ENCODE assay signal across 9 cellular contexts in genomic region chr15:70348581-70349344, GRCh38.
A peak's percentile ranks its signal among the peaks of the same experiment; 100 is the strongest.
DNase-seq lines count a peak whose midpoint lies in the region; ATAC-seq and TF ChIP-seq lines count a peak whose summit lies in the region.
"Had no signal": no experiment of that assay in that cellular context is flagged by ENCODE, and none has a peak within 500 bp of the region (broad histone marks: within the 10 kb centered on the region; RNA-seq: fewer than 3 reads in every experiment).

No MANE protein-coding gene starts in this region.

- intact Hi-C loops in head of caudate nucleus (cut with DNase I): no loop called here

- H3K27ac ChIP-seq in OCI-LY3 (ENCODE audit: low read length): no peak overlapping the region

- H3K79me2 ChIP-seq in OCI-LY3 (ENCODE audit: low read length): peaks cover 3% of the 10 kb centered on the region; the same call in 1 of the 2 replicates

- peak; percentile 82 for DNase-seq in HuH-7.5 (ENCODE audit: low spot score)
- peak in 28 of 42 donors; percentile 7 to 57 (median 28) for DNase-seq in head of caudate nucleus
- peak; percentile 52 for DNase-seq in retina
- DNase-seq in activated gamma-delta T cell (lab: John Stamatoyannopoulos, UW): no peak
- DNase-seq in LoVo (ENCODE audit: low spot score): no peak
- DNase-seq: activated naive CD8-positive, alpha-beta T cell treated with anti-CD3 and anti-CD28 coated beads, Interleukin-2, amount 50 U/mL, for 24 hours had no signal

- no peak overlapping the region for H2AFZ ChIP-seq in OCI-LY3 (ENCODE audit: low read depth, low read length)

- no peaks in the 10 kb centered on the region for H4K20me1 ChIP-seq in OCI-LY3 (ENCODE audit: insufficient read depth, low read length)

- H3K4me3 ChIP-seq in OCI-LY3 (ENCODE audit: low read length): peak overlapping the region; percentile 15; the same call in 1 of the 2 replicates

- peak overlapping the region; percentile 35 for H3K4me2 ChIP-seq in OCI-LY3 (ENCODE audit: low read length)

- peak overlapping the region; percentile 8; the same call in 1 of the 2 replicates for H3K9ac ChIP-seq in OCI-LY3 (ENCODE audit: low read length)

- H3K36me3 ChIP-seq in OCI-LY3 (replicated peaks; ENCODE audit: low read depth, low read length): no peaks in the 10 kb centered on the region

- no peak for TF ChIP-seq CTCF in OCI-LY3 (IDR thresholded peaks at IDR 0.05; ENCODE audit: low read depth, low read length)

- H3K4me1 ChIP-seq in OCI-LY3 (ENCODE audit: low read length): peaks cover 14% of the 10 kb centered on the region

- no peaks in the 10 kb centered on the region for H3K9me3 ChIP-seq in OCI-LY3 (ENCODE audit: insufficient read depth, low read length)

- ATAC-seq in HG02870 (IDR thresholded peaks at IDR 0.05; ENCODE audit: unreplicated experiment) (no peak), HG02970 (IDR thresholded peaks at IDR 0.05; ENCODE audit: low FRiP score, unreplicated experiment) (no peak)
- ATAC-seq: activated naive CD8-positive, alpha-beta T cell treated with anti-CD3 and anti-CD28 coated beads, Interleukin-2, amount 50 U/mL, for 24 hours had no signal

- H3K27me3 ChIP-seq in OCI-LY3 (ENCODE audit: low read depth, low read length): no peaks in the 10 kb centered on the region

Comparison
In these comparisons a context has a peak if more than half of its experiments do, and no peak if none do; other contexts are left out.
1. DNase-seq: peak in HuH-7.5 (single experiment), head of caudate nucleus (28 of 42) and retina (single experiment); none in activated gamma-delta T cell (single experiment) and LoVo (single experiment).